ENCODE assay signal across 9 cellular contexts in genomic region chr2:178344121-178344520, GRCh38.
"Had no signal": no experiment of that assay in that cellular context is flagged by ENCODE, and none has a peak within 500 bp of the region (broad histone marks: within the 10 kb centered on the region; RNA-seq: fewer than 3 reads in every experiment).

No MANE protein-coding gene starts in this region.

- H3K27ac Mint-ChIP-seq: GM23338, HFFc6 had no signal

- H3K36me3 ChIP-seq: HAP-1 had no signal

- H3K4me1 ChIP-seq: HAP-1 had no signal

- H3K4me2 ChIP-seq: GM23338 had no signal

- H3K9me3 Mint-ChIP-seq: GM23338, HFFc6 had no signal

- H3K4me3 Mint-ChIP-seq: GM23338, HFFc6 had no signal

- FAIRE-seq: H1, H54 had no signal

- DNase-seq: GM23248, GOT3, H7, HCEC 1CT, HFFc6 had no signal

- H3K27ac ChIP-seq: GM23248 had no signal

- H3K9me3 ChIP-seq: HAP-1 had no signal

- H3K4me3 ChIP-seq: GM23248, GM23338, HAP-1 had no signal

- H2AFZ ChIP-seq: GM23248, GM23338 had no signal

- H3K4me1 Mint-ChIP-seq: GM23338 had no signal

- H3K9ac ChIP-seq: GM23248 had no signal
